1 cellular context compared by ENCODE assay signal in the genomic region with DNA sequence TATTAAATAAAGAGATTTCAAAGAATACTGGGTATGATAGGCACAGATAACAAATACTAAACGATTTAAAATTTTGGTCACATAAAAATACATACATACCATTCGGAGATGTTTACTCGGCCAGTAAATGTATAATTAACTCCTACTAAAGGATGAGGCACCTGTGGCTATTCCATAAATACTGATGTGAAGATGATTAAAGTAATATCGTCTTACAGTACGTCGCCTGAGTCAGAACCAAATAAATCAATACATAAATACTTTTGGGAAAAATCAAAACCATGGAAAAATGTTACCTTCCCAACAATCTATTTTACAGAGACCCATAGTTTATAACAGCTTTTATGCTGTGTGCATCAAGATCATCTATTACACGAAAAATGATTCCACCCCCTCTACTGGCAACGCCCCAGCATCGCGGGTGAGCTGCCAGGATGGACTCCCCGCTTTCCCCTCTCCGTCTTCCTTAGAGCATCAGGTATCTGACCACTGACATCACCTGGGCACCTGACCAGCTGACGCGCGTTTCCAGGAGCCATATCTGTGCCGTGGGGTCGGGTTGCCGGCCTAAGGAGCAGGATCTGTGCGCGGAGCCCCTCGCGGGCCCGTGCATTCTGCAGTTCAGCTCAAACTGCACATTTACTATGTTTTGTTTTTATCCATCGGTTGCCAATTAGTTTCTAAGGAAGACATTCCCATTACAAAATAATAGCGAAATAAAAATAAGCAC.
TF ChIP-seq lines count a peak whose summit lies in the region.

No MANE protein-coding gene starts in this region.

TF ChIP-seq in liver, 16 proteins besides CTCF, POLR2A, EP300 and RAD21 (continued from another document):
- TF ChIP-seq RXRA (IDR thresholded peaks at IDR 0.05) (no peak), TAF1 (conservative IDR thresholded peaks at IDR 0.05) (no peak), FOXA1 (IDR thresholded peaks at IDR 0.05) (no peak), HNF4G (IDR thresholded peaks at IDR 0.05) (no peak), NR2F2 (IDR thresholded peaks at IDR 0.05) (no peak), YY1 (IDR thresholded peaks at IDR 0.05) (no peak), MAX (IDR thresholded peaks at IDR 0.05) (no peak), JUND (IDR thresholded peaks at IDR 0.05) (no peak)
- TF ChIP-seq, protein P1, sequence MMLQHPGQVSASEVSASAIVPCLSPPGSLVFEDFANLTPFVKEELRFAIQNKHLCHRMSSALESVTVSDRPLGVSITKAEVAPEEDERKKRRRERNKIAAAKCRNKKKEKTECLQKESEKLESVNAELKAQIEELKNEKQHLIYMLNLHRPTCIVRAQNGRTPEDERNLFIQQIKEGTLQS (IDR thresholded peaks at IDR 0.05) = no peak
